1 cellular context compared by ENCODE assay signal in genomic region chr15:31358957-31359721, GRCh38.
TF ChIP-seq lines count a peak whose summit lies in the region.

No MANE protein-coding gene starts in this region.

TF ChIP-seq in GM23338, 12 proteins besides CTCF, POLR2A, EP300 and RAD21 (continued from another document):
- TF ChIP-seq ZNF462 (CRISPR knock-in tag; IDR thresholded peaks at IDR 0.05) (no peak), POLR2AphosphoS5 (IDR thresholded peaks at IDR 0.05; ENCODE audit: low read depth) (no peak), ZNF114 (CRISPR knock-in tag; IDR thresholded peaks at IDR 0.05) (no peak), STAT1 (IDR thresholded peaks at IDR 0.05; ENCODE audit: unreplicated experiment) (no peak), ZNF331 (CRISPR knock-in tag; IDR thresholded peaks at IDR 0.05; ENCODE audit: low read depth) (no peak), EZH2 (IDR thresholded peaks at IDR 0.05; ENCODE audit: low read depth, unreplicated experiment) (no peak), NANOG (IDR thresholded peaks at IDR 0.05; ENCODE audit: borderline replicate concordance) (no peak)
- TF ChIP-seq, protein P1, sequence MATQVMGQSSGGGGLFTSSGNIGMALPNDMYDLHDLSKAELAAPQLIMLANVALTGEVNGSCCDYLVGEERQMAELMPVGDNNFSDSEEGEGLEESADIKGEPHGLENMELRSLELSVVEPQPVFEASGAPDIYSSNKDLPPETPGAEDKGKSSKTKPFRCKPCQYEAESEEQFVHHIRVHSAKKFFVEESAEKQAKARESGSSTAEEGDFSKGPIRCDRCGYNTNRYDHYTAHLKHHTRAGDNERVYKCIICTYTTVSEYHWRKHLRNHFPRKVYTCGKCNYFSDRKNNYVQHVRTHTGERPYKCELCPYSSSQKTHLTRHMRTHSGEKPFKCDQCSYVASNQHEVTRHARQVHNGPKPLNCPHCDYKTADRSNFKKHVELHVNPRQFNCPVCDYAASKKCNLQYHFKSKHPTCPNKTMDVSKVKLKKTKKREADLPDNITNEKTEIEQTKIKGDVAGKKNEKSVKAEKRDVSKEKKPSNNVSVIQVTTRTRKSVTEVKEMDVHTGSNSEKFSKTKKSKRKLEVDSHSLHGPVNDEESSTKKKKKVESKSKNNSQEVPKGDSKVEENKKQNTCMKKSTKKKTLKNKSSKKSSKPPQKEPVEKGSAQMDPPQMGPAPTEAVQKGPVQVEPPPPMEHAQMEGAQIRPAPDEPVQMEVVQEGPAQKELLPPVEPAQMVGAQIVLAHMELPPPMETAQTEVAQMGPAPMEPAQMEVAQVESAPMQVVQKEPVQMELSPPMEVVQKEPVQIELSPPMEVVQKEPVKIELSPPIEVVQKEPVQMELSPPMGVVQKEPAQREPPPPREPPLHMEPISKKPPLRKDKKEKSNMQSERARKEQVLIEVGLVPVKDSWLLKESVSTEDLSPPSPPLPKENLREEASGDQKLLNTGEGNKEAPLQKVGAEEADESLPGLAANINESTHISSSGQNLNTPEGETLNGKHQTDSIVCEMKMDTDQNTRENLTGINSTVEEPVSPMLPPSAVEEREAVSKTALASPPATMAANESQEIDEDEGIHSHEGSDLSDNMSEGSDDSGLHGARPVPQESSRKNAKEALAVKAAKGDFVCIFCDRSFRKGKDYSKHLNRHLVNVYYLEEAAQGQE (IDR thresholded peaks at IDR 0.05; ENCODE audit: unreplicated experiment): no peak
